28 cellular contexts compared by ENCODE assay signal in the genomic region with DNA sequence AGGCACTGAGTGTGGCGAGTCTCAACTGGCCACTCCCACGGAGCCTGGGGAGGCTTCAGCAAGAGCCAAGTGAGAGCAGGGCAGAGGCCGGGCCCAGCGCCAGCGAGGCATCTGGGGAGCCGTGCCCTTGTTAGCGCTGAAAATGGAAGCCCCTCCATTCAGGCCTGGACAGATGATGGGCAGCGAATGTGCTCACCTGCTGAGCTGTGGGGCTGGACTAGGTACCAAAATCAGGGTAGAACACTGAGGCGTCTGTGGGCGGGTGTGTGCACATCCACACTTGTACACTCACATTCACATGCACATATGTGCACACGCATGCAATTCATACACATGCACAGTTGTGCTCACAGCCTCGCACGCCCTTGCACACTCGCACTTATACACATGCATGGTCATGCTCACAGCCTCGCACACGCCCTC.
"Had no signal": no experiment of that assay in that cellular context is flagged by ENCODE, and none has a peak within 500 bp of the region (broad histone marks: within the 10 kb centered on the region; RNA-seq: fewer than 3 reads in every experiment).

No MANE protein-coding gene starts in this region.

- H2AFZ ChIP-seq: hepatocyte had no signal

- H3K4me3 ChIP-seq: esophagus muscularis mucosa, hepatocyte, left ventricle myocardium inferior, pancreas, psoas muscle, right atrium auricular region, spleen, thoracic aorta, upper lobe of left lung had no signal

- H3K27ac ChIP-seq: esophagus muscularis mucosa, hepatocyte, left ventricle myocardium inferior, neutrophil, pancreas, psoas muscle, right atrium auricular region, thoracic aorta, upper lobe of left lung, WERI-Rb-1 had no signal

- FAIRE-seq: astrocyte, endothelial cell of umbilical vein, frontal cortex, pancreas had no signal

- H3K4me2 ChIP-seq: hepatocyte had no signal

- H3K9me3 ChIP-seq: esophagus muscularis mucosa, left ventricle myocardium inferior, neutrophil, pancreas, psoas muscle, right atrium auricular region, spleen, thoracic aorta, upper lobe of left lung had no signal

- ATAC-seq: effector memory CD8-positive, alpha-beta T cell; natural killer cell treated with Interleukin-12 subunit alpha and Interleukin-12 subunit beta and Interleukin-15 and Interleukin-18, amount 100 ng/mL, for 72 hours; pancreas had no signal

- DNase-seq: activated CD4-positive, alpha-beta T cell treated with anti-CD3 and anti-CD28 coated beads for 1 hour; activated CD4-positive, alpha-beta T cell treated with anti-CD3 and anti-CD28 coated beads, Interleukin-2, amount 50 U/mL, for 1 hour; activated naive CD4-positive, alpha-beta T cell treated with Interleukin-2 at 50 U/mL for 16 hours; activated naive CD8-positive, alpha-beta T cell treated with anti-CD3 and anti-CD28 coated beads for 36 hours; activated T-cell treated with anti-CD3 and anti-CD28 coated beads, Interleukin-2, amount 50 U/mL, for 24 hours; central memory CD4-positive, alpha-beta T cell; effector memory CD8-positive, alpha-beta T cell; glutamatergic neuron; kidney glomerular epithelial cell; left ventricle myocardium inferior; mammary epithelial cell; midbrain; psoas muscle; spleen; stimulated activated CD4-positive, alpha-beta T cell treated with anti-CD3 and anti-CD28 coated beads, Interleukin-4, amount 100 ng/mL, for 1 hour; stimulated activated naive CD4-positive, alpha-beta T cell; upper lobe of left lung; WERI-Rb-1 had no signal

- H3K4me1 ChIP-seq: pancreas, upper lobe of left lung had no signal

- H3K27me3 ChIP-seq: esophagus muscularis mucosa, hepatocyte, neutrophil, pancreas, right atrium auricular region, spleen, upper lobe of left lung had no signal
